ENCODE assay signal across 23 cellular contexts in genomic region chr7:36171503-36171902, GRCh38. TPM values are rescaled to one million over a fixed set of nuclear protein-coding genes. Genes with fewer than 3 reads are reported as not detected.
A peak's percentile ranks its signal among the peaks of the same experiment; 100 is the strongest.
DNase-seq lines count a peak whose midpoint lies in the region; ATAC-seq and TF ChIP-seq lines count a peak whose summit lies in the region.
"Had no signal": no experiment of that assay in that cellular context is flagged by ENCODE, and none has a peak within 500 bp of the region (broad histone marks: within the 10 kb centered on the region; RNA-seq: fewer than 3 reads in every experiment).

No MANE protein-coding gene starts in this region.

- TF ChIP-seq CTCF in SK-N-SH (IDR thresholded peaks at IDR 0.05), result no peak

- no peak overlapping the region for H3K4me2 ChIP-seq in SK-N-SH

- peaks cover 0 to 5% of the 10 kb centered on the region in 2 experiments; a peak in 1 of 4 replicates for H3K4me1 ChIP-seq in SK-N-SH (ENCODE audit: control insufficient read depth in 1 of 2, insufficient read depth in 2 of 2, low read depth in 1 of 2, low read length in 1 of 2)
- H3K4me1 ChIP-seq: adrenal gland had no signal

- no peak for TF ChIP-seq EP300 in SK-N-SH (IDR thresholded peaks at IDR 0.05; ENCODE audit: borderline replicate concordance in 1 of 2, low read depth in 1 of 2, low read length in 1 of 2)

- no peaks in the 10 kb centered on the region for H3K27me3 Mint-ChIP-seq in activated T-cell treated with anti-CD3 and anti-CD28 coated beads, Interleukin-2, amount 50 U/mL, for 4 hours (ENCODE audit: low read depth)
- H3K27me3 Mint-ChIP-seq in natural killer cell treated with Interleukin-12 subunit alpha and Interleukin-12 subunit beta and Interleukin-15 and Interleukin-18, amount 100 ng/mL, for 72 hours, result peaks cover 0 to 7% of the 10 kb centered on the region in 2 donors
- H3K27me3 Mint-ChIP-seq: activated T-cell treated with anti-CD3 and anti-CD28 coated beads, Interleukin-2, amount 50 U/mL, for 24 hours; naive thymus-derived CD8-positive, alpha-beta T cell had no signal

- no peaks in the 10 kb centered on the region for H3F3A ChIP-seq in SK-N-SH (replicated peaks; ENCODE audit: insufficient read depth)

- WGBS in SK-N-SH (ENCODE audit: low lambda C conversion rate), result 38% methylated on average over 2 of the region's 2 CpGs

- no peak for DNase-seq in activated T-cell treated with anti-CD3 and anti-CD28 coated beads, Interleukin-2, amount 50 U/mL, for 4 hours
- DNase-seq in activated T-cell treated with anti-CD3 and anti-CD28 coated beads for 4 hours (no peak), NOMO-1 (lab: John Stamatoyannopoulos, UW; ENCODE audit: unreplicated experiment in 2 of 2) (peak; percentile 12 to 77), NCI-H1436 (lab: John Stamatoyannopoulos, UW) (no peak), SK-N-SH (no peak), dermis blood vessel endothelial cell (no peak)
- no peak for DNase-seq in natural killer cell treated with Interleukin-12 subunit alpha and Interleukin-12 subunit beta and Interleukin-15 and Interleukin-18, amount 100 ng/mL, for 72 hours (ENCODE audit: low spot score)
- DNase-seq: activated CD4-positive, alpha-beta T cell treated with anti-CD3 and anti-CD28 coated beads, Interleukin-2, amount 10 ng/mL, durations not matched to agents 24 days and 14 days; activated T-cell treated with anti-CD3 and anti-CD28 coated beads, Interleukin-2, amount 50 U/mL, for 24 hours; adrenal gland; cerebellar nuclear complex; gastrocnemius medialis; lower lobe of right lung; naive thymus-derived CD8-positive, alpha-beta T cell; NCI-H1048; NCI-H2171; Right ventricle myocardium superior; stimulated activated naive CD4-positive, alpha-beta T cell; T-helper 9 cell; upper lobe of right lung had no signal

- H3K79me2 ChIP-seq in SK-N-SH (ENCODE audit: insufficient read depth), result no peaks in the 10 kb centered on the region

- peaks cover 13% of the 10 kb centered on the region for H3K4me1 Mint-ChIP-seq in activated T-cell treated with anti-CD3 and anti-CD28 coated beads, Interleukin-2, amount 50 U/mL, for 4 hours (ENCODE audit: low read depth)
- H3K4me1 Mint-ChIP-seq in natural killer cell treated with Interleukin-12 subunit alpha and Interleukin-12 subunit beta and Interleukin-15 and Interleukin-18, amount 100 ng/mL, for 72 hours (ENCODE audit: low read depth in 2 of 2), result peaks cover 5 to 6% of the 10 kb centered on the region in 2 donors

- no peaks in the 10 kb centered on the region for H3K36me3 Mint-ChIP-seq in activated T-cell treated with anti-CD3 and anti-CD28 coated beads, Interleukin-2, amount 50 U/mL, for 4 hours (ENCODE audit: insufficient read depth)
- no peaks in the 10 kb centered on the region for H3K36me3 Mint-ChIP-seq in natural killer cell treated with Interleukin-12 subunit alpha and Interleukin-12 subunit beta and Interleukin-15 and Interleukin-18, amount 100 ng/mL, for 72 hours
- H3K36me3 Mint-ChIP-seq: naive thymus-derived CD8-positive, alpha-beta T cell had no signal

- no peak overlapping the region for H3K9ac ChIP-seq in SK-N-SH

- no peaks in the 10 kb centered on the region for H4K20me1 ChIP-seq in SK-N-SH (ENCODE audit: insufficient read depth)

- no peak overlapping the region for H3K27ac Mint-ChIP-seq in natural killer cell treated with Interleukin-12 subunit alpha and Interleukin-12 subunit beta and Interleukin-15 and Interleukin-18, amount 100 ng/mL, for 72 hours
- H3K27ac Mint-ChIP-seq: activated T-cell treated with anti-CD3 and anti-CD28 coated beads, Interleukin-2, amount 50 U/mL, for 24 hours; naive thymus-derived CD8-positive, alpha-beta T cell had no signal

- CTCF ChIA-PET in SK-N-SH (lab: Yijun Ruan, JAX), result no interaction called here

- POLR2A ChIA-PET in SK-N-SH (lab: Yijun Ruan, JAX), result no interaction called here

- no peak overlapping the region for H3K4me3 ChIP-seq in SK-N-SH (ENCODE audit: low read depth in 2 of 2, low read length in 1 of 2)
- H3K4me3 ChIP-seq: adrenal gland, gastrocnemius medialis, lower lobe of right lung, prostate gland, upper lobe of right lung had no signal

- no peak overlapping the region for H3K27ac ChIP-seq in SK-N-SH (ENCODE audit: low read depth in 2 of 2, low read length in 1 of 2)
- H3K27ac ChIP-seq: adrenal gland, gastrocnemius medialis, lower lobe of right lung, prostate gland, upper lobe of right lung had no signal

- ATAC-seq in activated T-cell treated with anti-CD3 and anti-CD28 coated beads, Interleukin-2, amount 50 U/mL, for 4 hours, result peak; percentile 67 to 85
- peak; percentile 41 for ATAC-seq in HG02938 (IDR thresholded peaks at IDR 0.05; ENCODE audit: unreplicated experiment)
- peak; percentile 55 to 64 for ATAC-seq in natural killer cell treated with Interleukin-12 subunit alpha and Interleukin-12 subunit beta and Interleukin-15 and Interleukin-18, amount 100 ng/mL, for 72 hours
- ATAC-seq: gastrocnemius medialis; lower lobe of right lung; naive thymus-derived CD8-positive, alpha-beta T cell; upper lobe of right lung had no signal

- no peaks in the 10 kb centered on the region for H3K9me3 Mint-ChIP-seq in activated T-cell treated with anti-CD3 and anti-CD28 coated beads, Interleukin-2, amount 50 U/mL, for 4 hours
- H3K9me3 Mint-ChIP-seq in natural killer cell treated with Interleukin-12 subunit alpha and Interleukin-12 subunit beta and Interleukin-15 and Interleukin-18, amount 100 ng/mL, for 72 hours, result no peaks in the 10 kb centered on the region
- H3K9me3 Mint-ChIP-seq: activated CD4-positive, alpha-beta T cell treated with anti-CD3 and anti-CD28 coated beads, Interleukin-2, amount 10 ng/mL, durations not matched to agents 24 days and 14 days; activated T-cell treated with anti-CD3 and anti-CD28 coated beads, Interleukin-2, amount 50 U/mL, for 24 hours; naive thymus-derived CD8-positive, alpha-beta T cell had no signal

- H3K9me2 ChIP-seq in SK-N-SH, result no peaks in the 10 kb centered on the region

- H3K4me3 Mint-ChIP-seq in activated T-cell treated with anti-CD3 and anti-CD28 coated beads, Interleukin-2, amount 50 U/mL, for 4 hours, result no peak overlapping the region
- no peak overlapping the region for H3K4me3 Mint-ChIP-seq in natural killer cell treated with Interleukin-12 subunit alpha and Interleukin-12 subunit beta and Interleukin-15 and Interleukin-18, amount 100 ng/mL, for 72 hours
- H3K4me3 Mint-ChIP-seq: activated CD4-positive, alpha-beta T cell treated with anti-CD3 and anti-CD28 coated beads, Interleukin-2, amount 10 ng/mL, durations not matched to agents 24 days and 14 days; activated T-cell treated with anti-CD3 and anti-CD28 coated beads, Interleukin-2, amount 50 U/mL, for 24 hours; CD14-positive monocyte; naive thymus-derived CD8-positive, alpha-beta T cell had no signal

- no peaks in the 10 kb centered on the region for H3K27me3 ChIP-seq in SK-N-SH (ENCODE audit: insufficient read depth)
- H3K27me3 ChIP-seq: adrenal gland, gastrocnemius medialis, upper lobe of right lung had no signal

- TF ChIP-seq RAD21 in SK-N-SH (IDR thresholded peaks at IDR 0.05; ENCODE audit: low read length), result no peak

- no peaks in the 10 kb centered on the region for H3K9me3 ChIP-seq in SK-N-SH
- H3K9me3 ChIP-seq: adrenal gland, gastrocnemius medialis, lower lobe of right lung, prostate gland, upper lobe of right lung had no signal

- no peak overlapping the region for H2AFZ ChIP-seq in SK-N-SH (ENCODE audit: low read depth)

- H3K36me3 ChIP-seq in SK-N-SH (replicated peaks in 1 of 2; ENCODE audit: control insufficient read depth in 1 of 2, insufficient read depth in 2 of 2, low read length in 1 of 2), result no peaks in the 10 kb centered on the region
- H3K36me3 ChIP-seq: adrenal gland, lower lobe of right lung, prostate gland, upper lobe of right lung had no signal

TF ChIP-seq in SK-N-SH, 30 proteins besides CTCF, POLR2A, EP300 and RAD21:
- no peak for TF ChIP-seq PBX3 (IDR thresholded peaks at IDR 0.05)
- TF ChIP-seq FOSL2 (IDR thresholded peaks at IDR 0.05; ENCODE audit: borderline replicate concordance, low read depth), result no peak

RNA-seq across cellular contexts. Expression of gene EEPD1, which starts 18.4 kb away (rescaled TPM):
- 1 to 10 TPM in 2 of 3 donors, under 1 TPM in 1; 0.63 to 1.4 (median 1.3) TPM for total RNA-seq in activated T-cell treated with anti-CD3 and anti-CD28 coated beads, Interleukin-2, amount 50 U/mL, for 4 hours
- total RNA-seq in natural killer cell treated with Interleukin-12 subunit alpha and Interleukin-12 subunit beta and Interleukin-15 and Interleukin-18, amount 100 ng/mL, for 72 hours, result 1 to 10 TPM in 1 of 2 donors, under 1 TPM in 1; 0.26 to 1.5 TPM
- polyA plus RNA-seq in SK-N-SH (2012; rRNA removed), result 2.4 and 5.0 TPM in 2 replicates
- polyA plus RNA-seq in SK-N-SH (2012; cell fraction: cytosol; rRNA removed), result 2.5 and 5.2 TPM in 2 replicates
- 9.3 and 11.4 TPM in 2 replicates for polyA plus RNA-seq in SK-N-SH (2012; cell fraction: nucleus; rRNA removed)
- 1.3 and 5.1 TPM in 2 replicates for total RNA-seq in dermis blood vessel endothelial cell

Comparison
In these comparisons a context has a peak if more than half of its experiments do, and no peak if none do; other contexts are left out.
1. DNase-seq: peak in NOMO-1 (2 of 2); none in activated T-cell treated with anti-CD3 and anti-CD28 coated beads, Interleukin-2, amount 50 U/mL, for 4 hours (single experiment), activated T-cell treated with anti-CD3 and anti-CD28 coated beads for 4 hours (single experiment), natural killer cell treated with Interleukin-12 subunit alpha and Interleukin-12 subunit beta and Interleukin-15 and Interleukin-18, amount 100 ng/mL, for 72 hours (single experiment), NCI-H1436 (single experiment), SK-N-SH (single experiment) and dermis blood vessel endothelial cell (single experiment).
2. Peak in every context shown above with its lines, with median percentiles within 50 percentile points of each other: ATAC-seq.